In the genomic region with DNA sequence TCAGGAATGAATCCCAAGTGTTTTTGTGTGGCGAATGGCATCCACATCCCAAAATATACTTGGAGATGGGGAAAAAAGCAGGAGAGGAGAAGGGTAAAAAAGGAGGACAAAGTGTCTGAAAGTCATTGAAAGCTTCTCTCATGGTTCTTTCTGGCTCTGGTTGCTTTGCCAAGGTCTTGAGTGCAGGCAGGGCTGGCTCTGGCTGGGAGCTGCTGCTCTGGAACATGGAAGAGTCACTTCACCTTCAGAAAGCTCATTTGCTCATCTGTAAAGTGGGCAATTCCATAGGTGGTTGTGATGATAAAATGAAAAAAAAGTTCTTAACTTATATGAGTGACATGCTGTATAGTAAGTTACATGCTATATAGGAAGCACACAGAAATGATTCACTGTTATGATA, we compare ENCODE assay signal across 28 cellular contexts. TPM values are rescaled to one million over a fixed set of nuclear protein-coding genes. Genes with fewer than 3 reads are reported as not detected.
"Had no signal": no experiment of that assay in that cellular context is flagged by ENCODE, and none has a peak within 500 bp of the region (broad histone marks: within the 10 kb centered on the region; RNA-seq: fewer than 3 reads in every experiment).

No MANE protein-coding gene starts in this region.

- DNase-seq: activated B cell treated with CpG ODN at 0.5 μM for 24 hours; activated CD4-positive, alpha-beta memory T cell treated with anti-CD3 and anti-CD28 coated beads, Interleukin-2, amount 10 ng/mL, durations not matched to agents 7 days and 5 days; activated CD4-positive, alpha-beta T cell treated with anti-CD3 and anti-CD28 coated beads for 4 hours; activated CD4-positive, alpha-beta T cell treated with anti-CD3 and anti-CD28 coated beads, Interleukin-2, amount 10 ng/mL, durations not matched to agents 24 days and 14 days; activated CD4-positive, alpha-beta T cell treated with anti-CD3 and anti-CD28 coated beads, Interleukin-2, amount 50 U/mL, for 48 hours; activated CD4-positive, CD25-positive, alpha-beta regulatory T cell treated with anti-CD3 and anti-CD28 coated beads, Interleukin-2, amount 50 U/mL, for 72 hours; activated CD8-positive, alpha-beta memory T cell treated with anti-CD3 and anti-CD28 coated beads for 24 hours; activated CD8-positive, alpha-beta memory T cell treated with anti-CD3 and anti-CD28 coated beads, Interleukin-2, amount 10 ng/mL, durations not matched to agents 7 days and 5 days; activated CD8-positive, alpha-beta memory T cell treated with anti-CD3 and anti-CD28 coated beads, Interleukin-2, amount 50 U/mL, for 48 hours; activated CD8-positive, alpha-beta T cell treated with anti-CD3 and anti-CD28 coated beads, Interleukin-2, amount 10 ng/mL, durations not matched to agents 7 days and 5 days; activated effector memory CD4-positive, alpha-beta T cell treated with Interleukin-2 at 50 U/mL for 16 hours; activated gamma-delta T cell; activated naive CD4-positive, alpha-beta T cell treated with anti-CD3 and anti-CD28 coated beads, Interleukin-2, amount 10 ng/mL, durations not matched to agents 7 days and 5 days; activated naive CD4-positive, alpha-beta T cell treated with Interleukin-2 at 50 U/mL for 16 hours; activated naive CD8-positive, alpha-beta T cell treated with anti-CD3 and anti-CD28 coated beads, Interleukin-2, amount 10 ng/mL, durations not matched to agents 7 days and 5 days; activated naive CD8-positive, alpha-beta T cell treated with anti-CD3 and anti-CD28 coated beads, Interleukin-2, amount 50 U/mL, for 24 hours; activated T-cell treated with anti-CD3 and anti-CD28 coated beads, Interleukin-2, amount 50 U/mL, for 24 hours; activated T-cell treated with anti-CD3 and anti-CD28 coated beads, Interleukin-2, amount 50 U/mL, for 48 hours; amygdala; anterior cingulate cortex; caudate nucleus; cerebellar nuclear complex; T-helper 1 cell; T-helper 2 cell; T-helper 9 cell had no signal

- ATAC-seq: activated CD8-positive, alpha-beta memory T cell treated with anti-CD3 and anti-CD28 coated beads, Interleukin-2, amount 10 ng/mL, durations not matched to agents 7 days and 5 days; activated CD8-positive, alpha-beta T cell treated with anti-CD3 and anti-CD28 coated beads, Interleukin-2, amount 10 ng/mL, durations not matched to agents 7 days and 5 days; activated naive CD8-positive, alpha-beta T cell treated with anti-CD3 and anti-CD28 coated beads, Interleukin-2, amount 50 U/mL, for 24 hours had no signal

RNA-seq across cellular contexts. Expression of a gene that starts 2.9 kb away (rescaled TPM):
- total RNA-seq: activated B cell treated with CpG ODN at 0.5 μM for 24 hours; activated CD4-positive, alpha-beta memory T cell treated with anti-CD3 and anti-CD28 coated beads, Interleukin-2, amount 10 ng/mL, durations not matched to agents 7 days and 5 days; activated CD4-positive, alpha-beta T cell treated with anti-CD3 and anti-CD28 coated beads, Interleukin-2, amount 10 ng/mL, durations not matched to agents 24 days and 14 days; activated CD8-positive, alpha-beta memory T cell treated with anti-CD3 and anti-CD28 coated beads, Interleukin-2, amount 10 ng/mL, durations not matched to agents 7 days and 5 days; activated CD8-positive, alpha-beta T cell treated with anti-CD3 and anti-CD28 coated beads, Interleukin-2, amount 10 ng/mL, durations not matched to agents 7 days and 5 days; activated naive CD8-positive, alpha-beta T cell treated with anti-CD3 and anti-CD28 coated beads, Interleukin-2, amount 10 ng/mL, durations not matched to agents 7 days and 5 days; activated T-helper 2 cell treated with anti-CD3 and anti-CD28 coated beads, Interferon-gamma antibody, Interleukin-2, Interleukin-4, amounts not matched to agents 10 μg/mL and 5 μg/mL and 100 μg/mL, durations not matched to agents 14 hours and 24 hours and 36 hours; ascending aorta; chondrocyte had no signal

RNA-seq across cellular contexts. Expression of a gene that starts 18.6 kb away (rescaled TPM):
- total RNA-seq: activated B cell treated with CpG ODN at 0.5 μM for 24 hours; activated CD4-positive, alpha-beta memory T cell treated with anti-CD3 and anti-CD28 coated beads, Interleukin-2, amount 10 ng/mL, durations not matched to agents 7 days and 5 days; activated CD4-positive, alpha-beta T cell treated with anti-CD3 and anti-CD28 coated beads, Interleukin-2, amount 10 ng/mL, durations not matched to agents 24 days and 14 days; activated CD8-positive, alpha-beta memory T cell treated with anti-CD3 and anti-CD28 coated beads, Interleukin-2, amount 10 ng/mL, durations not matched to agents 7 days and 5 days; activated CD8-positive, alpha-beta T cell treated with anti-CD3 and anti-CD28 coated beads, Interleukin-2, amount 10 ng/mL, durations not matched to agents 7 days and 5 days; activated naive CD8-positive, alpha-beta T cell treated with anti-CD3 and anti-CD28 coated beads, Interleukin-2, amount 10 ng/mL, durations not matched to agents 7 days and 5 days; activated T-helper 2 cell treated with anti-CD3 and anti-CD28 coated beads, Interferon-gamma antibody, Interleukin-2, Interleukin-4, amounts not matched to agents 10 μg/mL and 5 μg/mL and 100 μg/mL, durations not matched to agents 14 hours and 24 hours and 36 hours; ascending aorta; chondrocyte had no signal
